Comparison of ENCODE assay signal across 10 cellular contexts in genomic region chr1:243268751-243269460, GRCh38. TPM values are rescaled to one million over a fixed set of nuclear protein-coding genes. Genes with fewer than 3 reads are reported as not detected.
DNase-seq lines count a peak whose midpoint lies in the region; ATAC-seq, FAIRE-seq and TF ChIP-seq lines count a peak whose summit lies in the region.
"Had no signal": no experiment of that assay in that cellular context is flagged by ENCODE, and none has a peak within 500 bp of the region (broad histone marks: within the 10 kb centered on the region; RNA-seq: fewer than 3 reads in every experiment).

No MANE protein-coding gene starts in this region.

- H3K9me3 ChIP-seq in K562 (replicated peaks; ENCODE audit: control insufficient read depth, insufficient read depth, low read depth, low read length) = no peaks in the 10 kb centered on the region

- in situ Hi-C loops in K562 (cut with MboI) = no loop called here

- intact Hi-C loops in Calu3 (cut with micrococcal nuclease; ENCODE audit: unreplicated experiment) (loop anchor here (1.0 kb wide), 1 partner anchor 14 kb away; the partner anchor contains the start of gene CEP170), K562 (cut with micrococcal nuclease) (no loop called here)

- H3K27ac Mint-ChIP-seq in Calu3 (ENCODE audit: unreplicated experiment) = peak overlapping the region; percentile 95
- peak overlapping the region in 1 of 2 donors; percentile 68 for H3K27ac Mint-ChIP-seq in activated naive CD4-positive, alpha-beta T cell treated with anti-CD3 and anti-CD28 coated beads, Interleukin-2, amount 50 U/mL, for 72 hours

- H3K27me3 ChIP-seq in HL-60 (ENCODE audit: insufficient read depth, poor library complexity, severe bottlenecking) (no peaks in the 10 kb centered on the region), K562 (ENCODE audit: control insufficient read depth in 2 of 2, insufficient read depth in 2 of 2, low read length in 2 of 2) (no peaks in the 10 kb centered on the region), mesendoderm (ENCODE audit: insufficient read depth, low read length, poor library complexity) (no peaks in the 10 kb centered on the region)

- H3K56ac ChIP-seq in mesendoderm (ENCODE audit: low read length) = peak overlapping the region; percentile 31

- H3K36me3 ChIP-seq in K562 (ENCODE audit: control insufficient read depth, insufficient read depth, low read length) (peaks cover 15% of the 10 kb centered on the region; the same call in 2 of the 3 replicates), mesendoderm (ENCODE audit: control insufficient read depth, insufficient read depth, low read length) (no peaks in the 10 kb centered on the region)

- 33% methylated on average over 13 of the region's 13 CpGs for WGBS in K562 (ENCODE audit: insufficient coverage, low coverage, missing lambda C conversion rate)
- no CpG with 5 or more reads among the region's 13 CpGs for WGBS in mesendoderm (ENCODE audit: extremely low coverage, insufficient coverage, low lambda C conversion rate)

- CTCF ChIA-PET in Calu3 (lab: Charles Lee) = interaction anchor here (0.7 to 1.3 kb wide), 3 partner anchors 12 to 443 kb away, joined by 3 to 9 read pairs (median 4); partner anchors contain the start of genes CEP170 and SDCCAG8
- CTCF ChIA-PET in K562 (lab: Yijun Ruan, JAX; ENCODE audit: low intra/inter-chr PET ratio) = no interaction called here

- H3K27me3 Mint-ChIP-seq in Calu3 (ENCODE audit: unreplicated experiment) = no peaks in the 10 kb centered on the region

- ATAC-seq in K562 = peak; percentile 75
- no peak for ATAC-seq in activated naive CD4-positive, alpha-beta T cell treated with anti-CD3 and anti-CD28 coated beads, Interleukin-2, amount 50 U/mL, for 72 hours

- POLR2A ChIA-PET in K562 (lab: Yijun Ruan, JAX) = interaction anchor here (1.3 to 2.2 kb wide), 2 partner anchors 13 to 16 kb away, joined by 3 to 19 read pairs; partner anchors contain the start of genes CEP170 and SDCCAG8

- peak; percentile 37 for FAIRE-seq in K562 (lab: Jason Lieb, UNC)

- H2BK120ac ChIP-seq in mesendoderm (ENCODE audit: low read depth, low read length) = no peak overlapping the region

- DNase-seq in Calu3 = peak; percentile 55
- DNase-seq in HL-60 (ENCODE audit: low read depth in 1 of 2, low spot score in 1 of 2) = no peak
- DNase-seq in K562 (ENCODE audit: extremely low read depth in 1 of 4, low spot score in 3 of 4) = peak in 2 of 4 experiments; percentile 20 to 45
- DNase-seq in mesendoderm = peak; percentile 69
- DNase-seq in activated naive CD4-positive, alpha-beta T cell treated with anti-CD3 and anti-CD28 coated beads, Interleukin-2, amount 50 U/mL, for 72 hours (ENCODE audit: low spot score in 2 of 2) = no peak
- DNase-seq in NCI-H446 treated with DMSO at 0.1 percent for 48 hours (lab: John Stamatoyannopoulos, UW) = no peak
- DNase-seq in HCEC 1CT = no peak
- no peak for DNase-seq in dedifferentiated amniotic fluid mesenchymal stem cell (ENCODE audit: extremely low spot score)
- DNase-seq: COR-L47; stimulated activated CD4-positive, alpha-beta T cell treated with anti-CD3 and anti-CD28 coated beads, Interleukin-4, amount 100 ng/mL, for 1 hour had no signal

- H3K4me1 Mint-ChIP-seq in Calu3 (ENCODE audit: low read depth, unreplicated experiment) = peaks cover 65% of the 10 kb centered on the region

- no peaks in the 10 kb centered on the region for H3K9me3 Mint-ChIP-seq in Calu3 (ENCODE audit: low read depth, unreplicated experiment)
- no peaks in the 10 kb centered on the region for H3K9me3 Mint-ChIP-seq in activated naive CD4-positive, alpha-beta T cell treated with anti-CD3 and anti-CD28 coated beads, Interleukin-2, amount 50 U/mL, for 72 hours

- peaks cover 49% of the 10 kb centered on the region for H3K36me3 Mint-ChIP-seq in Calu3 (ENCODE audit: insufficient read depth, unreplicated experiment)
- peaks cover 5 to 19% of the 10 kb centered on the region in 2 donors for H3K36me3 Mint-ChIP-seq in activated naive CD4-positive, alpha-beta T cell treated with anti-CD3 and anti-CD28 coated beads, Interleukin-2, amount 50 U/mL, for 72 hours

- H3K79me1 ChIP-seq in mesendoderm (ENCODE audit: low read length) = no peaks in the 10 kb centered on the region

- TF ChIP-seq RAD21 in K562 (CRISPR knock-in tag; conservative IDR thresholded peaks at IDR 0.05 in 1 of 2, IDR thresholded peaks at IDR 0.05 in 1 of 2) = no peak

- no peak for TF ChIP-seq EP300 in K562 (IDR thresholded peaks at IDR 0.05; ENCODE audit: low read length)

- H2BK15ac ChIP-seq in mesendoderm (replicated peaks; ENCODE audit: low read depth) = no peak overlapping the region

- H3K4me1 ChIP-seq in K562 (replicated peaks in 1 of 2; ENCODE audit: control insufficient read depth in 2 of 2, insufficient read depth in 2 of 2, low read length in 2 of 2) (peaks cover 27 to 47% of the 10 kb centered on the region in 2 experiments), mesendoderm (ENCODE audit: control insufficient read depth, low read depth, low read length) (peaks cover 5% of the 10 kb centered on the region)

- peak overlapping the region; percentile 26 for H3K4ac ChIP-seq in mesendoderm (ENCODE audit: low read depth, low read length)

- peak overlapping the region; percentile 38 to 51; a peak in 3 of 4 replicates for H3K9ac ChIP-seq in K562 (ENCODE audit: insufficient read depth in 1 of 2, low read depth in 2 of 2, low read length in 2 of 2)
- H3K9ac ChIP-seq in mesendoderm (ENCODE audit: low read length) = no peak overlapping the region

- H4K5ac ChIP-seq in mesendoderm (ENCODE audit: low read length) = no peak overlapping the region

- H2AK5ac ChIP-seq in mesendoderm (ENCODE audit: low read length) = no peak overlapping the region

- H2BK5ac ChIP-seq in mesendoderm (ENCODE audit: low read length) = no peak overlapping the region

- peak overlapping the region; percentile 78 for H2AFZ ChIP-seq in K562 (ENCODE audit: low read depth, low read length)

- H3K18ac ChIP-seq in mesendoderm (ENCODE audit: low read length) = peak overlapping the region; percentile 90

- H3K4me3 ChIP-seq in HL-60 (replicated peaks; ENCODE audit: insufficient read depth, low read length) (no peak overlapping the region), K562 (peak overlapping the region; percentile 5; the same call in 1 of the 2 replicates), mesendoderm (ENCODE audit: low read length) (no peak overlapping the region)

- H3K23ac ChIP-seq in mesendoderm (ENCODE audit: low read length) = no peak overlapping the region

- H3K79me2 ChIP-seq in K562 (ENCODE audit: control insufficient read depth, insufficient read depth, low read length) = peaks cover 14% of the 10 kb centered on the region; the same call in 2 of the 3 replicates
- H3K79me2 ChIP-seq in mesendoderm (ENCODE audit: control insufficient read depth, insufficient read depth, low read length) = no peaks in the 10 kb centered on the region

- TF ChIP-seq POLR2A in K562 (conservative IDR thresholded peaks at IDR 0.05) = no peak

- H3K9me1 ChIP-seq in K562 (ENCODE audit: control insufficient read depth, insufficient read depth, low read length) = no peaks in the 10 kb centered on the region

- BruUV-seq in Calu3 (replicated peaks; lab: Mats Ljungman, UMichigan) = no TSS peak
- no TSS peak for BruUV-seq in K562 (replicated peaks; lab: Mats Ljungman, UMichigan)

- TF ChIP-seq CTCF in Calu3 (IDR thresholded peaks at IDR 0.05; ENCODE audit: unreplicated experiment) (peak; percentile 20), HL-60 (IDR thresholded peaks at IDR 0.05; ENCODE audit: insufficient read depth, low read length) (no peak), K562 (IDR thresholded peaks at IDR 0.05 in 2 of 3, conservative IDR thresholded peaks at IDR 0.05 in 1 of 3; ENCODE audit: insufficient read depth in 2 of 3, low read depth in 1 of 3, low read length in 3 of 3) (no peak; a peak in 1 of 6 replicates)

- H4K20me1 ChIP-seq in K562 (replicated peaks; ENCODE audit: control insufficient read depth, insufficient read depth, low read length) = no peaks in the 10 kb centered on the region

- H3K4me2 ChIP-seq in K562 (ENCODE audit: insufficient read depth, low read length) = peak overlapping the region; percentile 67
- no peak overlapping the region for H3K4me2 ChIP-seq in mesendoderm (ENCODE audit: low read length)

- peak overlapping the region; percentile 54 for H3K4me3 Mint-ChIP-seq in Calu3 (ENCODE audit: low read depth, unreplicated experiment)

- no peak overlapping the region for H4K8ac ChIP-seq in mesendoderm (ENCODE audit: low read depth, low read length)

- H3K27ac ChIP-seq in HL-60 (replicated peaks) (peak overlapping the region; percentile 91), K562 (ENCODE audit: extremely low read depth, low read depth, low read length) (peak overlapping the region; percentile 61), mesendoderm (ENCODE audit: low read depth, low read length) (peak overlapping the region; percentile 69)

RNA-seq across cellular contexts. Expression of gene SDCCAG8, which starts 13.1 kb away (rescaled TPM):
- total RNA-seq in Calu3 (2022) (52.0 and 67.3 TPM in 2 replicates), K562 (2014; rRNA removed) (17.9 and 22.7 TPM in 2 replicates), K562 (2014; rRNA removed; fragmentation: Illumina TruSeq; extraction: Trizol) (24.5 and 25.4 TPM in 2 replicates), K562 (2015; rRNA removed; fragmentation: Illumina TruSeq; extraction: Trizol) (26.6 and 32.6 TPM in 2 replicates), K562 (2021) (23.8 and 26.1 TPM in 2 replicates)
- total RNA-seq in K562 (2011; cell fraction: chromatin; rRNA removed; ENCODE audit: low replicate concordance) = 59.4 and 127 TPM in 2 replicates
- total RNA-seq in K562 (2011; cell fraction: nucleolus; rRNA removed) = 15.7 and 21.7 TPM in 2 replicates
- 42.4 and 44.1 TPM in 2 replicates for total RNA-seq in K562 (2011; cell fraction: nucleoplasm; rRNA removed)
- polyA plus RNA-seq in K562 (2011; rRNA removed) (36.7 and 38.7 TPM in 2 replicates), K562 (2014; fragmentation: Illumina TruSeq; extraction: Trizol) (17.5 and 25.0 TPM in 2 replicates), K562 (2014; fragmentation: Nextera tagmentation; extraction: Ambion mirVana) (10 to 100 TPM; 21.6 to 29.6 TPM), K562 (2014; rRNA removed) (17.4 and 28.8 TPM in 2 replicates)
- polyA plus RNA-seq in K562 (2011; cell fraction: cytosol; rRNA removed) = 17.0 and 20.6 TPM in 2 replicates
- 24.8 and 39.9 TPM in 2 replicates for polyA plus RNA-seq in K562 (2011; cell fraction: nucleus; rRNA removed)
- polyA plus RNA-seq in K562 (2012) = 17.8 and 30.1 TPM in 2 replicates
- 56.5 and 97.6 TPM in 2 replicates for polyA minus RNA-seq in K562 (2011; rRNA and poly(A)+ RNA removed)
- polyA minus RNA-seq in K562 (2011; cell fraction: cytosol; rRNA and poly(A)+ RNA removed) = 11.2 and 20.3 TPM in 2 replicates
- polyA minus RNA-seq in K562 (2011; cell fraction: nucleus; rRNA and poly(A)+ RNA removed) = 25.3 and 52.1 TPM in 2 replicates
- 9.5 TPM for polyA plus RNA-seq in mesendoderm (2013, experiment 1 of 2)
- 8.9 TPM for polyA plus RNA-seq in mesendoderm (2013, experiment 2 of 2)
- total RNA-seq in activated naive CD4-positive, alpha-beta T cell treated with anti-CD3 and anti-CD28 coated beads, Interleukin-2, amount 50 U/mL, for 72 hours = 10 to 100 TPM; 30.1 to 37.3 TPM

RNA-seq across cellular contexts. Expression of gene CEP170, which starts 13.8 kb away (rescaled TPM):
- 86.7 and 133 TPM in 2 replicates for total RNA-seq in Calu3 (2022)
- total RNA-seq in K562 (2011; cell fraction: chromatin; rRNA removed; ENCODE audit: low replicate concordance) = 77.5 and 254 TPM in 2 replicates
- total RNA-seq in K562 (2011; cell fraction: nucleolus; rRNA removed) = 38.5 and 51.8 TPM in 2 replicates
- total RNA-seq in K562 (2011; cell fraction: nucleoplasm; rRNA removed) = 83.7 and 95.0 TPM in 2 replicates
- 57.3 and 63.8 TPM in 2 replicates for total RNA-seq in K562 (2014; rRNA removed)
- total RNA-seq in K562 (2014; rRNA removed; fragmentation: Illumina TruSeq; extraction: Trizol) = 89.0 and 102 TPM in 2 replicates
- total RNA-seq in K562 (2015; rRNA removed; fragmentation: Illumina TruSeq; extraction: Trizol) = 93.6 and 110 TPM in 2 replicates
- 73.6 and 82.0 TPM in 2 replicates for total RNA-seq in K562 (2021)
- polyA plus RNA-seq in K562 (2011; rRNA removed) = 94.4 and 104 TPM in 2 replicates
- 23.4 and 61.8 TPM in 2 replicates for polyA plus RNA-seq in K562 (2011; cell fraction: cytosol; rRNA removed)
- polyA plus RNA-seq in K562 (2011; cell fraction: nucleus; rRNA removed) = 102 and 139 TPM in 2 replicates
- polyA plus RNA-seq in K562 (2012) = 34.8 and 35.9 TPM in 2 replicates
- polyA plus RNA-seq in K562 (2014; fragmentation: Illumina TruSeq; extraction: Trizol) = 58.0 and 68.5 TPM in 2 replicates
- 10 to 100 TPM; 22.6 to 24.6 TPM for polyA plus RNA-seq in K562 (2014; fragmentation: Nextera tagmentation; extraction: Ambion mirVana)
- 47.2 and 53.6 TPM in 2 replicates for polyA plus RNA-seq in K562 (2014; rRNA removed)
- 211 and 286 TPM in 2 replicates for polyA minus RNA-seq in K562 (2011; rRNA and poly(A)+ RNA removed)
- 54.7 and 83.7 TPM in 2 replicates for polyA minus RNA-seq in K562 (2011; cell fraction: cytosol; rRNA and poly(A)+ RNA removed)
- polyA minus RNA-seq in K562 (2011; cell fraction: nucleus; rRNA and poly(A)+ RNA removed) = 128 and 283 TPM in 2 replicates
- 57.2 TPM for polyA plus RNA-seq in mesendoderm (2013, experiment 1 of 2)
- polyA plus RNA-seq in mesendoderm (2013, experiment 2 of 2) = 58.5 TPM
- 10 to 100 TPM; 51.9 to 72.9 TPM for total RNA-seq in activated naive CD4-positive, alpha-beta T cell treated with anti-CD3 and anti-CD28 coated beads, Interleukin-2, amount 50 U/mL, for 72 hours

Comparison
In these comparisons a context has a peak if more than half of its experiments do, and no peak if none do; other contexts are left out.
1. DNase-seq: peak in Calu3 (single experiment) and mesendoderm (single experiment); none in HL-60 (0 of 2), activated naive CD4-positive, alpha-beta T cell treated with anti-CD3 and anti-CD28 coated beads, Interleukin-2, amount 50 U/mL, for 72 hours (0 of 2), NCI-H446 treated with DMSO at 0.1 percent for 48 hours (single experiment), HCEC 1CT (single experiment) and dedifferentiated amniotic fluid mesenchymal stem cell (single experiment).
2. Peak in every context shown above with its lines, with median percentiles within 50 percentile points of each other: H3K27ac ChIP-seq.